ENCODE assay signal across 9 cellular contexts in genomic region chr17:74981979-74982662, GRCh38. TPM values are rescaled to one million over a fixed set of nuclear protein-coding genes. Genes with fewer than 3 reads are reported as not detected.
DNase-seq lines count a peak whose midpoint lies in the region; ATAC-seq and TF ChIP-seq lines count a peak whose summit lies in the region.
"Had no signal": no experiment of that assay in that cellular context is flagged by ENCODE, and none has a peak within 500 bp of the region (broad histone marks: within the 10 kb centered on the region; RNA-seq: fewer than 3 reads in every experiment).

No MANE protein-coding gene starts in this region.

- H3K27ac ChIP-seq in Peyer's patch (peak overlapping the region; percentile 71 to 83 (median 78)), neural cell (ENCODE audit: low read length) (peak overlapping the region; percentile 90)

- H3K4me1 ChIP-seq in Peyer's patch: peaks cover 4 to 16% (median 10%) of the 10 kb centered on the region in 4 donors

- peaks cover 19% of the 10 kb centered on the region for H3K4me1 Mint-ChIP-seq in stimulated activated naive CD8-positive, alpha-beta T cell treated with anti-CD3 and anti-CD28 coated beads, Interleukin-15, Interleukin-2, amounts not matched to agents 100 ng/mL and 50 ng/mL, for 24 hours (ENCODE audit: low read depth)

- H3K27me3 ChIP-seq in Peyer's patch (no peaks in the 10 kb centered on the region), neural cell (ENCODE audit: insufficient read depth, low read depth, low read length) (no peaks in the 10 kb centered on the region)

- peak overlapping the region; percentile 47 to 63 (median 58) for H3K4me3 ChIP-seq in Peyer's patch
- peak overlapping the region; percentile 60 to 75 for H3K4me3 ChIP-seq in foreskin fibroblast (ENCODE audit: low read depth in 1 of 2, low read length in 2 of 2)
- H3K4me3 ChIP-seq in neural cell (ENCODE audit: low read length): peak overlapping the region; percentile 90

- H4K20me1 ChIP-seq in neural cell (ENCODE audit: insufficient read depth): no peaks in the 10 kb centered on the region

- H3K36me3 Mint-ChIP-seq in stimulated activated naive CD8-positive, alpha-beta T cell treated with anti-CD3 and anti-CD28 coated beads, Interleukin-15, Interleukin-2, amounts not matched to agents 100 ng/mL and 50 ng/mL, for 24 hours (ENCODE audit: low read depth): no peaks in the 10 kb centered on the region

- peak overlapping the region; percentile 84 for H3K4me3 Mint-ChIP-seq in stimulated activated naive CD8-positive, alpha-beta T cell treated with anti-CD3 and anti-CD28 coated beads, Interleukin-15, Interleukin-2, amounts not matched to agents 100 ng/mL and 50 ng/mL, for 24 hours

- peak overlapping the region; percentile 74 for H3K27ac Mint-ChIP-seq in stimulated activated naive CD8-positive, alpha-beta T cell treated with anti-CD3 and anti-CD28 coated beads, Interleukin-15, Interleukin-2, amounts not matched to agents 100 ng/mL and 50 ng/mL, for 24 hours

- DNase-seq in ELR (ENCODE audit: low read depth) (peak; percentile 73), HuH-7 (ENCODE audit: low spot score) (peak; percentile 96), Peyer's patch (peak; percentile 69 to 87 (median 82)), foreskin fibroblast (peak; percentile 52 to 76)
- DNase-seq in activated effector memory CD4-positive, alpha-beta T cell treated with anti-CD3 and anti-CD28 coated beads, Interleukin-2, amount 50 U/mL, for 16 hours: peak; percentile 93

- TF ChIP-seq EP300 in neural cell (conservative IDR thresholded peaks at IDR 0.05; ENCODE audit: poor library complexity, severe bottlenecking): peak; percentile 71

- TF ChIP-seq RAD21 in neural cell (conservative IDR thresholded peaks at IDR 0.05): no peak

- peak in 3 of 6 experiments; percentile 16 to 29 (median 26) for TF ChIP-seq CTCF in Peyer's patch (IDR thresholded peaks at IDR 0.05)
- no peak for TF ChIP-seq CTCF in foreskin fibroblast (IDR thresholded peaks at IDR 0.05; ENCODE audit: low read depth, low read length)
- TF ChIP-seq CTCF in neural cell (IDR thresholded peaks at IDR 0.05; ENCODE audit: poor library complexity, severe bottlenecking): peak; percentile 60

- H3K9me3 Mint-ChIP-seq in stimulated activated naive CD8-positive, alpha-beta T cell treated with anti-CD3 and anti-CD28 coated beads, Interleukin-15, Interleukin-2, amounts not matched to agents 100 ng/mL and 50 ng/mL, for 24 hours: no peaks in the 10 kb centered on the region

- peak overlapping the region; percentile 97 for H2AFZ ChIP-seq in neural cell (ENCODE audit: low read depth, low read length)

- H3K36me3 ChIP-seq in Peyer's patch (no peaks in the 10 kb centered on the region), neural cell (ENCODE audit: insufficient read depth, low read length) (no peaks in the 10 kb centered on the region)

- H3K9me3 ChIP-seq in Peyer's patch (no peaks in the 10 kb centered on the region), neural cell (ENCODE audit: low read length) (no peaks in the 10 kb centered on the region)

- no peaks in the 10 kb centered on the region for H3K79me2 ChIP-seq in neural cell (replicated peaks; ENCODE audit: insufficient read depth, low read length)

- peaks cover 18% of the 10 kb centered on the region for H3K27me3 Mint-ChIP-seq in stimulated activated naive CD8-positive, alpha-beta T cell treated with anti-CD3 and anti-CD28 coated beads, Interleukin-15, Interleukin-2, amounts not matched to agents 100 ng/mL and 50 ng/mL, for 24 hours

- TF ChIP-seq POLR2A in Peyer's patch (IDR thresholded peaks at IDR 0.05): peak; percentile 67 to 69

- ATAC-seq in HG03354 (IDR thresholded peaks at IDR 0.05; ENCODE audit: poor library complexity, severe bottlenecking, unreplicated experiment): no peak

- H3K4me2 ChIP-seq in neural cell (ENCODE audit: low read length): peak overlapping the region; percentile 96

- H3F3A ChIP-seq in neural cell (ENCODE audit: insufficient read depth, low read length, poor library complexity, severe bottlenecking): no peaks in the 10 kb centered on the region

- peak overlapping the region; percentile 92 for H3K9ac ChIP-seq in neural cell (ENCODE audit: low read length)

- H3K9me2 ChIP-seq in neural cell (ENCODE audit: insufficient read depth, low read length): no peaks in the 10 kb centered on the region

TF ChIP-seq in neural cell, 6 proteins besides CTCF, POLR2A, EP300 and RAD21:
- TF ChIP-seq SMC3 (conservative IDR thresholded peaks at IDR 0.05; ENCODE audit: poor library complexity): peak; percentile 23
- peak; percentile 61 for TF ChIP-seq MXI1 (conservative IDR thresholded peaks at IDR 0.05; ENCODE audit: poor library complexity, severe bottlenecking)
- peak; percentile 84 for TF ChIP-seq TAF1 (IDR thresholded peaks at IDR 0.05; ENCODE audit: low read depth)
- no peak for TF ChIP-seq EZH2 (IDR thresholded peaks at IDR 0.05; ENCODE audit: borderline replicate concordance, insufficient read depth, low read length, poor library complexity, severe bottlenecking)
- peak; percentile 95 for TF ChIP-seq POLR2AphosphoS5 (IDR thresholded peaks at IDR 0.05)
- TF ChIP-seq REST (IDR thresholded peaks at IDR 0.05; ENCODE audit: borderline replicate concordance): peak; percentile 65

RNA-seq across cellular contexts. Expression of gene CDR2L, which starts 5.3 kb away (rescaled TPM):
- 10 to 100 TPM in 3 of 4 donors, 1 to 10 TPM in 1; 7.4 to 80.7 (median 53.9) TPM for total RNA-seq in Peyer's patch
- polyA plus RNA-seq in neural cell: 8.1 and 8.3 TPM in 2 replicates
- 11.9 and 12.3 TPM in 2 replicates for polyA minus RNA-seq in neural cell

RNA-seq across cellular contexts. Expression of gene HID1, which starts 9.6 kb away (rescaled TPM):
- total RNA-seq in Peyer's patch: 100 to 1,000 TPM in 3 of 4 donors, 10 to 100 TPM in 1; 80.0 to 148 (median 124) TPM
- polyA plus RNA-seq in neural cell: 26.6 and 29.8 TPM in 2 replicates
- 32.8 and 42.6 TPM in 2 replicates for polyA minus RNA-seq in neural cell

RNA-seq across cellular contexts. Expression of gene MRPL58, which starts 30.3 kb away (rescaled TPM):
- 10 to 100 TPM; 17.3 to 42.7 (median 32.2) TPM for total RNA-seq in Peyer's patch
- 47.4 and 49.7 TPM in 2 replicates for polyA plus RNA-seq in neural cell
- 19.2 and 21.9 TPM in 2 replicates for polyA minus RNA-seq in neural cell

RNA-seq across cellular contexts. Expression of gene OTOP3, which starts 46.4 kb away (rescaled TPM):
- 1 to 10 TPM in 3 of 4 donors, not detected in 1; 5.2 to 9.3 (median 8.5) TPM for total RNA-seq in Peyer's patch
- polyA plus RNA-seq in neural cell: not detected in 2 replicates
- not detected in 2 replicates for polyA minus RNA-seq in neural cell
- total RNA-seq: pulmonary artery endothelial cell had no signal

RNA-seq across cellular contexts. Expression of gene OTOP2, which starts 58.0 kb away (rescaled TPM):
- total RNA-seq in Peyer's patch: 10 to 100 TPM in 1 of 4 donors, 1 to 10 TPM in 2, not detected in 1; 4.6 to 11.9 (median 8.8) TPM
- not detected in 2 replicates for polyA plus RNA-seq in neural cell
- polyA minus RNA-seq in neural cell: not detected in 2 replicates
- total RNA-seq: pulmonary artery endothelial cell had no signal
